ENCODE assay signal across 36 cellular contexts in genomic region chr2:29617351-29617750, GRCh38.
"Had no signal": no experiment of that assay in that cellular context is flagged by ENCODE, and none has a peak within 500 bp of the region (broad histone marks: within the 10 kb centered on the region; RNA-seq: fewer than 3 reads in every experiment).

No MANE protein-coding gene starts in this region.

- H3K27ac Mint-ChIP-seq: activated B cell treated with CpG ODN at 0.5 μM for 24 hours; activated CD4-positive, alpha-beta memory T cell treated with anti-CD3 and anti-CD28 coated beads for 36 hours; activated CD4-positive, alpha-beta T cell treated with anti-CD3 and anti-CD28 coated beads, Interleukin-2, amount 10 ng/mL, durations not matched to agents 24 days and 14 days; activated CD8-positive, alpha-beta T cell treated with anti-CD3 and anti-CD28 coated beads for 36 hours; activated naive CD4-positive, alpha-beta T cell treated with anti-CD3 and anti-CD28 coated beads for 36 hours; activated naive CD4-positive, alpha-beta T cell treated with anti-CD3 and anti-CD28 coated beads, Interleukin-2, amount 50 U/mL, for 72 hours; activated naive CD8-positive, alpha-beta T cell treated with anti-CD3 and anti-CD28 coated beads for 36 hours; activated T-cell treated with anti-CD3 and anti-CD28 coated beads, Interleukin-2, amount 50 U/mL, for 72 hours; activated T-helper 1 cell treated with anti-CD3 and anti-CD28 coated beads, Interleukin-12 subunit alpha, Interleukin-12 subunit beta, Interleukin-2, Interleukin-4 antibody, amounts not matched to agents 30 ng/mL and 10 ng/mL and 1 ng/mL, durations not matched to agents 14 hours and 24 hours and 36 hours; activated T-helper 17 cell treated with anti-CD3 and anti-CD28 coated beads, Interleukin-2, amount 50 U/mL, for 72 hours; T-helper 1 cell treated with Interleukin-12 subunit alpha and Interleukin-12 subunit beta and Interleukin-4 antibody, amounts not matched to agents 30 μg/mL and 1 μg/mL, for 36 hours; T-helper 2 cell treated with Interferon-gamma antibody and Interleukin-4, amounts not matched to agents 5 μg/mL and 100 μg/mL, for 36 hours had no signal

- H3K27ac ChIP-seq: adrenal gland, body of pancreas, brain microvascular endothelial cell, breast epithelium, VCaP had no signal

- H3K4me3 ChIP-seq: adrenal gland, body of pancreas, breast epithelium had no signal

- H3K36me3 ChIP-seq: adrenal gland, brain microvascular endothelial cell, breast epithelium had no signal

- H3K9me3 ChIP-seq: adrenal gland, body of pancreas, breast epithelium had no signal

- H3K4me1 Mint-ChIP-seq: activated B cell treated with CpG ODN at 0.5 μM for 24 hours; activated CD4-positive, alpha-beta T cell treated with anti-CD3 and anti-CD28 coated beads, Interleukin-2, amount 10 ng/mL, durations not matched to agents 24 days and 14 days; activated naive CD8-positive, alpha-beta T cell treated with anti-CD3 and anti-CD28 coated beads for 36 hours; activated T-helper 17 cell treated with anti-CD3 and anti-CD28 coated beads, Interleukin-2, amount 50 U/mL, for 72 hours had no signal

- H3K9me3 Mint-ChIP-seq: activated B cell treated with CpG ODN at 0.5 μM for 24 hours; activated CD4-positive, alpha-beta memory T cell treated with anti-CD3 and anti-CD28 coated beads for 36 hours; activated CD4-positive, alpha-beta T cell treated with anti-CD3 and anti-CD28 coated beads, Interleukin-2, amount 10 ng/mL, durations not matched to agents 24 days and 14 days; activated CD8-positive, alpha-beta T cell treated with anti-CD3 and anti-CD28 coated beads for 36 hours; activated naive CD4-positive, alpha-beta T cell treated with anti-CD3 and anti-CD28 coated beads for 36 hours; activated naive CD4-positive, alpha-beta T cell treated with anti-CD3 and anti-CD28 coated beads, Interleukin-2, amount 50 U/mL, for 72 hours; activated naive CD8-positive, alpha-beta T cell treated with anti-CD3 and anti-CD28 coated beads for 36 hours; activated T-cell treated with anti-CD3 and anti-CD28 coated beads, Interleukin-2, amount 50 U/mL, for 4 hours; activated T-helper 1 cell treated with anti-CD3 and anti-CD28 coated beads, Interleukin-12 subunit alpha, Interleukin-12 subunit beta, Interleukin-2, Interleukin-4 antibody, amounts not matched to agents 30 ng/mL and 10 ng/mL and 1 ng/mL, durations not matched to agents 14 hours and 24 hours and 36 hours; activated T-helper 17 cell treated with anti-CD3 and anti-CD28 coated beads, Interleukin-2, amount 50 U/mL, for 72 hours; T-helper 1 cell treated with Interleukin-12 subunit alpha and Interleukin-12 subunit beta and Interleukin-4 antibody, amounts not matched to agents 30 μg/mL and 1 μg/mL, for 36 hours; T-helper 2 cell treated with Interferon-gamma antibody and Interleukin-4, amounts not matched to agents 5 μg/mL and 100 μg/mL, for 36 hours had no signal

- H3K4me1 ChIP-seq: adrenal gland, body of pancreas, breast epithelium had no signal

- DNase-seq: activated B cell treated with CpG ODN at 0.5 μM for 24 hours; activated CD4-positive, alpha-beta memory T cell treated with anti-CD3 and anti-CD28 coated beads for 36 hours; activated CD4-positive, alpha-beta T cell treated with anti-CD3 and anti-CD28 coated beads for 4 hours; activated CD4-positive, alpha-beta T cell treated with anti-CD3 and anti-CD28 coated beads, Interleukin-2, amount 10 ng/mL, durations not matched to agents 24 days and 14 days; activated CD4-positive, alpha-beta T cell treated with anti-CD3 and anti-CD28 coated beads, Interleukin-2, amount 50 U/mL, for 1 hour; activated CD4-positive, alpha-beta T cell treated with anti-CD3 and anti-CD28 coated beads, Interleukin-2, amount 50 U/mL, for 4 hours; activated CD4-positive, CD25-positive, alpha-beta regulatory T cell treated with anti-CD3 and anti-CD28 coated beads, Interleukin-2, amount 50 U/mL, for 72 hours; activated CD8-positive, alpha-beta memory T cell treated with anti-CD3 and anti-CD28 coated beads, Interleukin-2, amount 50 U/mL, for 4 hours; activated CD8-positive, alpha-beta T cell treated with anti-CD3 and anti-CD28 coated beads for 36 hours; activated effector memory CD4-positive, alpha-beta T cell treated with anti-CD3 and anti-CD28 coated beads, Interleukin-2, amount 50 U/mL, for 16 hours; activated gamma-delta T cell treated with Interleukin-2 at 50 U/mL for 16 hours; activated naive CD4-positive, alpha-beta T cell; activated naive CD4-positive, alpha-beta T cell treated with anti-CD3 and anti-CD28 coated beads for 36 hours; activated naive CD4-positive, alpha-beta T cell treated with anti-CD3 and anti-CD28 coated beads, Interleukin-2, amount 50 U/mL, for 16 hours; activated naive CD8-positive, alpha-beta T cell treated with anti-CD3 and anti-CD28 coated beads for 36 hours; activated T-cell treated with anti-CD3 and anti-CD28 coated beads for 4 hours; activated T-cell treated with anti-CD3 and anti-CD28 coated beads, Interleukin-2, amount 50 U/mL, for 1 hour; activated T-cell treated with anti-CD3 and anti-CD28 coated beads, Interleukin-2, amount 50 U/mL, for 4 hours; activated T-cell treated with anti-CD3 and anti-CD28 coated beads, Interleukin-2, amount 50 U/mL, for 72 hours; adrenal gland; amniotic stem cell; aorta; body of pancreas; brain microvascular endothelial cell; central memory CD4-positive, alpha-beta T cell; SW 1271; T-helper 1 cell; T-helper 2 cell; T-helper 9 cell had no signal

- H3K27me3 Mint-ChIP-seq: activated CD4-positive, alpha-beta T cell treated with anti-CD3 and anti-CD28 coated beads, Interleukin-2, amount 10 ng/mL, durations not matched to agents 24 days and 14 days had no signal

- H3K27me3 ChIP-seq: adrenal gland, body of pancreas, brain microvascular endothelial cell, breast epithelium had no signal

- H3K4me3 Mint-ChIP-seq: activated B cell treated with CpG ODN at 0.5 μM for 24 hours; activated CD4-positive, alpha-beta memory T cell treated with anti-CD3 and anti-CD28 coated beads for 36 hours; activated CD4-positive, alpha-beta T cell treated with anti-CD3 and anti-CD28 coated beads, Interleukin-2, amount 10 ng/mL, durations not matched to agents 24 days and 14 days; activated CD8-positive, alpha-beta T cell treated with anti-CD3 and anti-CD28 coated beads for 36 hours; activated naive CD4-positive, alpha-beta T cell treated with anti-CD3 and anti-CD28 coated beads for 36 hours; activated naive CD8-positive, alpha-beta T cell treated with anti-CD3 and anti-CD28 coated beads for 36 hours; activated T-cell treated with anti-CD3 and anti-CD28 coated beads, Interleukin-2, amount 50 U/mL, for 4 hours; activated T-cell treated with anti-CD3 and anti-CD28 coated beads, Interleukin-2, amount 50 U/mL, for 72 hours; activated T-helper 1 cell treated with anti-CD3 and anti-CD28 coated beads, Interleukin-12 subunit alpha, Interleukin-12 subunit beta, Interleukin-2, Interleukin-4 antibody, amounts not matched to agents 30 ng/mL and 10 ng/mL and 1 ng/mL, durations not matched to agents 14 hours and 24 hours and 36 hours; activated T-helper 17 cell treated with anti-CD3 and anti-CD28 coated beads, Interleukin-2, amount 50 U/mL, for 72 hours; T-helper 1 cell treated with Interleukin-12 subunit alpha and Interleukin-12 subunit beta and Interleukin-4 antibody, amounts not matched to agents 30 μg/mL and 1 μg/mL, for 36 hours; T-helper 2 cell treated with Interferon-gamma antibody and Interleukin-4, amounts not matched to agents 5 μg/mL and 100 μg/mL, for 36 hours had no signal

- H3K36me3 Mint-ChIP-seq: activated CD4-positive, alpha-beta memory T cell treated with anti-CD3 and anti-CD28 coated beads for 36 hours; activated naive CD4-positive, alpha-beta T cell treated with anti-CD3 and anti-CD28 coated beads, Interleukin-2, amount 50 U/mL, for 72 hours; activated naive CD8-positive, alpha-beta T cell treated with anti-CD3 and anti-CD28 coated beads for 36 hours had no signal
